In genomic region chr10:103836273-103836672, GRCh38 we compare ENCODE assay signal across 27 cellular contexts. TPM values are rescaled to one million over a fixed set of nuclear protein-coding genes. Genes with fewer than 3 reads are reported as not detected.
A peak's percentile ranks its signal among the peaks of the same experiment; 100 is the strongest.
DNase-seq lines count a peak whose midpoint lies in the region; ATAC-seq and TF ChIP-seq lines count a peak whose summit lies in the region.
"Had no signal": no experiment of that assay in that cellular context is flagged by ENCODE, and none has a peak within 500 bp of the region (broad histone marks: within the 10 kb centered on the region; RNA-seq: fewer than 3 reads in every experiment).

No MANE protein-coding gene starts in this region.

- dilution Hi-C loops in IMR-90 (cut with HindIII; ENCODE audit: low sequenced_read_pairs, unreplicated experiment), result no loop called here

- no peak overlapping the region for H3K56ac ChIP-seq in IMR-90 (ENCODE audit: extremely low read depth, insufficient read depth, low read length)

- peaks cover 29 to 71% of the 10 kb centered on the region in 2 experiments for H3K79me1 ChIP-seq in IMR-90 (ENCODE audit: low read depth in 1 of 2, low read length in 2 of 2)

- no peak overlapping the region for H2BK120ac ChIP-seq in IMR-90 (ENCODE audit: low read depth, low read length)

- in situ Hi-C loops in IMR-90 (cut with MboI; ENCODE audit: low sequenced_read_pairs), result no loop called here

- H4K20me1 ChIP-seq in BLaER1 (peaks cover 33% of the 10 kb centered on the region), IMR-90 (ENCODE audit: insufficient read depth, low read length) (peaks cover 9% of the 10 kb centered on the region; the same call in 1 of the 2 replicates)

- TF ChIP-seq CTCF in IMR-90 (conservative IDR thresholded peaks at IDR 0.05; ENCODE audit: low read depth, low read length) (no peak), sigmoid colon (IDR thresholded peaks at IDR 0.05) (no peak)

- H3K14ac ChIP-seq in IMR-90 (replicated peaks; ENCODE audit: low read depth, low read length), result no peak overlapping the region

- H2AK9ac ChIP-seq in IMR-90 (replicated peaks; ENCODE audit: low read depth, low read length, poor library complexity), result no peak overlapping the region

- H2AK5ac ChIP-seq in IMR-90 (ENCODE audit: low read depth, low read length), result peak overlapping the region; percentile 7; the same call in 1 of the 2 replicates

- ATAC-seq in IMR-90 (ENCODE audit: low read depth), result no peak
- no peak for ATAC-seq in HG03025 (IDR thresholded peaks at IDR 0.05; ENCODE audit: low FRiP score, unreplicated experiment)
- ATAC-seq in HG03469 (IDR thresholded peaks at IDR 0.05; ENCODE audit: unreplicated experiment), result no peak
- ATAC-seq: activated CD8-positive, alpha-beta T cell treated with anti-CD3 and anti-CD28 coated beads for 36 hours; SK-N-SH treated with all-trans-retinoic acid at 6 μM for 48 hours; stimulated activated effector memory CD8-positive, alpha-beta T cell treated with anti-CD3 and anti-CD28 coated beads, Interleukin-12 subunit alpha, Interleukin-12 subunit beta, amount 100 ng/mL, for 72 hours had no signal

- no peak for TF ChIP-seq POLR2A in IMR-90 (IDR thresholded peaks at IDR 0.05; ENCODE audit: low read depth, low read length)
- no peak for TF ChIP-seq POLR2A in sigmoid colon (IDR thresholded peaks at IDR 0.05)

- TF ChIP-seq RAD21 in IMR-90 (IDR thresholded peaks at IDR 0.05; ENCODE audit: low read length), result no peak

- peaks cover 8% of the 10 kb centered on the region for H3K9me1 ChIP-seq in IMR-90 (ENCODE audit: insufficient read depth, low read length)

- H3K9ac ChIP-seq in BLaER1 (peak overlapping the region; percentile 55; the same call in 1 of the 2 replicates), IMR-90 (ENCODE audit: low read depth, low read length) (no peak overlapping the region)
- H3K9ac ChIP-seq: parathyroid adenoma had no signal

- H3K27me3 ChIP-seq in BLaER1 (no peaks in the 10 kb centered on the region), IMR-90 (ENCODE audit: control insufficient read depth, insufficient read depth, low read length) (no peaks in the 10 kb centered on the region), sigmoid colon (no peaks in the 10 kb centered on the region)
- H3K27me3 ChIP-seq: right atrium auricular region, suprapubic skin had no signal

- no peak overlapping the region for H3K4ac ChIP-seq in IMR-90 (ENCODE audit: low read depth, low read length)

- no TSS peak for BruUV-seq in IMR-90 (replicated peaks; lab: Mats Ljungman, UMichigan)

- peaks cover 95% of the 10 kb centered on the region for H3K4me1 ChIP-seq in BLaER1
- H3K4me1 ChIP-seq in IMR-90 (ENCODE audit: control insufficient read depth, insufficient read depth, low read length), result peaks cover 10% of the 10 kb centered on the region; the same call in 1 of the 2 replicates
- peaks cover 0 to 46% (median 38%) of the 10 kb centered on the region in 4 donors for H3K4me1 ChIP-seq in sigmoid colon
- H3K4me1 ChIP-seq: parathyroid adenoma had no signal

- no peak overlapping the region for H2AFZ ChIP-seq in IMR-90 (replicated peaks; ENCODE audit: low read length, poor library complexity)
- H2AFZ ChIP-seq: parathyroid adenoma had no signal

- POLR2A ChIA-PET in IMR-90 (lab: Charles Lee; ENCODE audit: unreplicated experiment), result no interaction called here

- H2BK5ac ChIP-seq in IMR-90 (ENCODE audit: low read depth, low read length, poor library complexity, severe bottlenecking), result peak overlapping the region; percentile 63

- DNase-seq in IMR-90 (no peak), epithelial cell of prostate (ENCODE audit: low read depth, low spot score) (no peak), sigmoid colon (peak; percentile 11), 8988T (no peak), activated gamma-delta T cell treated with Interleukin-2 at 50 U/mL for 16 hours (no peak)
- DNase-seq: ACHN; activated CD8-positive, alpha-beta T cell treated with anti-CD3 and anti-CD28 coated beads for 36 hours; activated effector memory CD4-positive, alpha-beta T cell treated with Interleukin-2 at 50 U/mL for 16 hours; COR-L47; DMS79; HCEC 1CT; KBM-7; MM.1S; NCI-H1417 treated with DMSO at 0.1 percent for 48 hours; NCI-H2081 treated with DMSO at 0.1 percent for 48 hours; NCI-H774; nephron progenitor cell; stimulated activated CD4-positive, alpha-beta T cell treated with anti-CD3 and anti-CD28 coated beads, Interleukin-4, amount 100 ng/mL, for 24 hours; T-helper 2 cell had no signal

- intact Hi-C loops in IMR-90 (cut with micrococcal nuclease), result no loop called here
- intact Hi-C loops in sigmoid colon (cut with DNase I), result no loop called here

- H2BK20ac ChIP-seq in IMR-90 (ENCODE audit: low read depth, low read length), result no peak overlapping the region

- H3K36me3 ChIP-seq in BLaER1, result peaks cover 3% of the 10 kb centered on the region; the same call in 1 of the 2 replicates
- H3K36me3 ChIP-seq in IMR-90 (ENCODE audit: control insufficient read depth, insufficient read depth, low read length), result no peaks in the 10 kb centered on the region
- no peaks in the 10 kb centered on the region for H3K36me3 ChIP-seq in sigmoid colon
- H3K36me3 ChIP-seq: right atrium auricular region, suprapubic skin had no signal

- peaks cover 10% of the 10 kb centered on the region for H3K9me3 ChIP-seq in BLaER1
- H3K9me3 ChIP-seq in IMR-90 (ENCODE audit: control insufficient read depth, insufficient read depth, low read length), result no peaks in the 10 kb centered on the region
- H3K9me3 ChIP-seq in sigmoid colon, result no peaks in the 10 kb centered on the region
- H3K9me3 ChIP-seq: right atrium auricular region, suprapubic skin had no signal

- peak overlapping the region; percentile 99 for H3K4me2 ChIP-seq in BLaER1
- H3K4me2 ChIP-seq in IMR-90 (ENCODE audit: low read depth, low read length), result no peak overlapping the region

- H2BK15ac ChIP-seq in IMR-90 (ENCODE audit: low read depth, low read length), result no peak overlapping the region

- no peak overlapping the region for H3K4me3 ChIP-seq in BLaER1
- no peak overlapping the region for H3K4me3 ChIP-seq in IMR-90 (ENCODE audit: insufficient read depth, low read depth, low read length)
- H3K4me3 ChIP-seq in sigmoid colon, result no peak overlapping the region
- H3K4me3 ChIP-seq: right atrium auricular region, suprapubic skin had no signal

- 50% methylated on average over 1 of the region's 1 CpG; no CpG with 5 or more reads in 1 of the 2 experiments for WGBS in IMR-90 (ENCODE audit: extremely low coverage in 2 of 2, insufficient read length in 1 of 2), 2 experiments
- WGBS in sigmoid colon, 2 donors, result 18 to 69% methylated on average over 1 of the region's 1 CpG

- no peak for TF ChIP-seq EP300 in sigmoid colon (IDR thresholded peaks at IDR 0.05)

- no peak overlapping the region for H4K5ac ChIP-seq in IMR-90 (ENCODE audit: low read depth, low read length)

- H4K8ac ChIP-seq in IMR-90 (ENCODE audit: low read depth in 2 of 2, low read length in 2 of 2), result no peak overlapping the region

- H4K91ac ChIP-seq in IMR-90 (ENCODE audit: insufficient read depth, low read depth, low read length), result no peak overlapping the region

- no peak overlapping the region for H3K23ac ChIP-seq in IMR-90 (ENCODE audit: low read depth, low read length)

- no peak overlapping the region for H3K18ac ChIP-seq in IMR-90 (ENCODE audit: low read depth, low read length)

- H3K27ac ChIP-seq in BLaER1 (peak overlapping the region; percentile 85), IMR-90 (ENCODE audit: insufficient read depth, low read length) (no peak overlapping the region), epithelial cell of prostate (peak overlapping the region; percentile 19), sigmoid colon (peak overlapping the region in 1 of 4 donors; percentile 40)

- CTCF ChIA-PET in IMR-90 (lab: Yijun Ruan, JAX), result no interaction called here

TF ChIP-seq in IMR-90, 13 proteins besides CTCF, POLR2A, EP300 and RAD21:
- no peak for TF ChIP-seq CEBPB (IDR thresholded peaks at IDR 0.05; ENCODE audit: low read depth, low read length)
- no peak for TF ChIP-seq BHLHE40 (IDR thresholded peaks at IDR 0.05; ENCODE audit: low read depth, low read length)
- TF ChIP-seq SMC3 (IDR thresholded peaks at IDR 0.05; ENCODE audit: low read depth, low read length), result no peak
- no peak for TF ChIP-seq NFE2L2 (IDR thresholded peaks at IDR 0.05; ENCODE audit: low read depth, low read length)
- no peak for TF ChIP-seq MAZ (IDR thresholded peaks at IDR 0.05; ENCODE audit: borderline replicate concordance, low read depth, low read length)
- no peak for TF ChIP-seq FOS (IDR thresholded peaks at IDR 0.05; ENCODE audit: low read depth, low read length)
- TF ChIP-seq USF2 (IDR thresholded peaks at IDR 0.05; ENCODE audit: low read depth, low read length), result no peak
- TF ChIP-seq MAFK (IDR thresholded peaks at IDR 0.05; ENCODE audit: low read depth, low read length), result no peak
- TF ChIP-seq CHD1 (IDR thresholded peaks at IDR 0.05; ENCODE audit: low read depth, low read length), result no peak

RNA-seq across cellular contexts. Expression of gene SH3PXD2A, which starts 19.1 kb away (rescaled TPM):
- total RNA-seq in IMR-90 (2012; rRNA removed), result 6.3 and 6.7 TPM in 2 replicates
- 23.0 and 26.3 TPM in 2 replicates for polyA plus RNA-seq in IMR-90 (2012; rRNA removed)
- 10.2 and 16.7 TPM in 2 replicates for polyA plus RNA-seq in IMR-90 (2012; cell fraction: cytosol; rRNA removed)
- 51.9 and 61.4 TPM in 2 replicates for polyA plus RNA-seq in IMR-90 (2012; cell fraction: nucleus; rRNA removed; ENCODE audit: low replicate concordance)
- total RNA-seq in sigmoid colon, result 10 to 100 TPM; 24.5 to 58.2 (median 31.9) TPM
- polyA plus RNA-seq in sigmoid colon, result 10 to 100 TPM; 19.0 to 23.6 (median 19.2) TPM
